In the genomic region with DNA sequence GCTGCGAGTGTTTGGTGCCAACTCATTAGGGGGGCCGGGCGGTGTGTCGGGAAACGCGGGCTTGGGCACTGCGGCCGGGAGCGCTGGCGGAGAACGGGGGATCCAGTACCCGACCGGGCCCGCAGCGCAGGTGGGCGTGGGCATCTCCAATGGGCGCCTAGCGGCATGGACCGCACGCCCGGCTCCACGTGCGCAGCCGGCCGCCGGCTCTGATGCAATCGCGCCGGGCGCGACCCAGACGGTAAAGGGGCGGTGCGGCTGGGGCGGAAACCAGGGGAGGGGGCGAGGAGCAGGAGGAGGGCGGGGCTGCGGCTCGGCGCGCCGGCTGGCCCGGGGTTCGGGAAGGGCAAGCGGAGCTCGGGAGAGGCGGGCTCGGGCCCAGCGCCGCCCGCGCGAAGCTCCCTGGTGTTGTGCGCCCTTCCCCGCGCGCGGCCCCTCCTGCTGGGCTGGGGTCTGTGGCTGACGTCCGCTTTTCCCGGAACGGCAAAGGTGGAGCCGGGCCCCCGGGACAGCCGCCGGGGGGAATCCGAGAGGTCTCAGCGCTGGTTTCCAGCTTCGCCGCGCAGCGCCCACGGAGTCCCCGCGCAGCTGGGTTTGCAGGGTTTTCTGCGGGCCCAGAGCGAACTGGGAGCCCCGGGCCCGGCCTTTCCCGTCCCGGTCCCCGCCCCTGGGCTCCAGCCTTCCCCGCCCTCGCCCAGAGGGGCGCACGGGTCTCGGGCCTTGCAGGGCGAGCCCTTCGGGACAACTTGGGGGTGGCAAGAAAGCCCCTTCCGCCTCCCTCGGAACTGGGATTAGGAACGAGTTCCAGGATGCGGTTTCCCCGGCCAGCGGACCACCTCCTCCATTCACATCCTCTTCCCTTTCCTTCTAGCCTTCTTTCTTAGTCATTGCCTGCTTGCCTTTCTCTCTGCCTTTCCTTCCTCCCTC, we compare ENCODE assay signal across 8 cellular contexts. TPM values are rescaled to one million over a fixed set of nuclear protein-coding genes. Genes with fewer than 3 reads are reported as not detected.
DNase-seq lines count a peak whose midpoint lies in the region; ATAC-seq and TF ChIP-seq lines count a peak whose summit lies in the region.

No MANE protein-coding gene starts in this region.

- POLR2A ChIA-PET in A673 (lab: Charles Lee; ENCODE audit: low non-redundant PET), result interaction anchor here (0.5 kb wide), 3 partner anchors 8 to 422 kb away, joined by 3 to 5 read pairs (median 4); no protein-coding TSS in a partner anchor

- H3K9me3 ChIP-seq in A673 (ENCODE audit: low read depth, low read length, poor library complexity, severe bottlenecking), result no peaks in the 10 kb centered on the region

- ATAC-seq in GM18519 (IDR thresholded peaks at IDR 0.05; ENCODE audit: low FRiP score, unreplicated experiment), result peak; percentile 66
- peak; percentile 72 for ATAC-seq in HG03025 (IDR thresholded peaks at IDR 0.05; ENCODE audit: low FRiP score, unreplicated experiment)
- ATAC-seq in activated CD4-positive, CD25-positive, alpha-beta regulatory T cell treated with anti-CD3 and anti-CD28 coated beads, Interleukin-2, amount 50 U/mL, for 24 hours, result peak; percentile 80 to 81

- H3K4me1 ChIP-seq in A673 (ENCODE audit: insufficient read depth, low read length, poor library complexity, severe bottlenecking), result peaks cover 4% of the 10 kb centered on the region

- H3K27me3 ChIP-seq in A673 (replicated peaks; ENCODE audit: insufficient read depth, low read depth, low read length, poor library complexity) (no peaks in the 10 kb centered on the region), kidney epithelial cell (ENCODE audit: control insufficient read depth, insufficient read depth, low read length) (no peaks in the 10 kb centered on the region)

- intact Hi-C loops in A673 (cut with micrococcal nuclease; ENCODE audit: unreplicated experiment), result no loop called here

- CTCF ChIA-PET in A673 (lab: Charles Lee), result interaction anchor here (0.9 kb wide), 1 partner anchor 49 kb away, joined by 4 read pairs; no protein-coding TSS in a partner anchor

- no TSS peak for BruUV-seq in A673 (replicated peaks; lab: Mats Ljungman, UMichigan)

- H3K4me3 ChIP-seq in A673 (ENCODE audit: low read depth, low read length, poor library complexity, severe bottlenecking), result peak overlapping the region; percentile 89
- H3K4me3 ChIP-seq in kidney epithelial cell (ENCODE audit: low read depth, low read length), result peak overlapping the region; percentile 57

- no peak for TF ChIP-seq CTCF in A673 (conservative IDR thresholded peaks at IDR 0.05; ENCODE audit: low read depth, low read length)
- no peak for TF ChIP-seq CTCF in kidney epithelial cell (IDR thresholded peaks at IDR 0.05; ENCODE audit: insufficient read depth, low read length, poor library complexity, severe bottlenecking)

- DNase-seq in A673 (ENCODE audit: low spot score), result peak; percentile 93
- peak; percentile 76 for DNase-seq in NCI-H2171 treated with DMSO at 0.1 percent for 48 hours (lab: John Stamatoyannopoulos, UW)
- DNase-seq in central memory CD4-positive, alpha-beta T cell, result peak; percentile 73
- no peak for DNase-seq in kidney epithelial cell (ENCODE audit: low read depth)
- DNase-seq in stimulated activated CD4-positive, alpha-beta T cell treated with anti-CD3 and anti-CD28 coated beads, Interleukin-15, amount 100 ng/mL, for 1 hour (ENCODE audit: low read depth in 1 of 2, low spot score in 1 of 2), result peak; percentile 49 to 74

- no peaks in the 10 kb centered on the region for H3K36me3 ChIP-seq in A673 (ENCODE audit: insufficient read depth, low read length, poor library complexity, severe bottlenecking)
- no peaks in the 10 kb centered on the region for H3K36me3 ChIP-seq in kidney epithelial cell (ENCODE audit: control insufficient read depth, insufficient read depth, low read length)

- H3K27ac ChIP-seq in A673 (ENCODE audit: low read depth, low read length, poor library complexity, severe bottlenecking), result peak overlapping the region; percentile 97

RNA-seq across cellular contexts. Expression of a gene that starts 0.9 kb away (rescaled TPM):
- total RNA-seq in A673 (2021), result 78.7 and 90.7 TPM in 2 replicates
- total RNA-seq in kidney epithelial cell, result 92.7 and 116 TPM in 2 replicates
